ENCODE assay signal across 1 cellular context in genomic region chr12:57089259-57090245, GRCh38.
TF ChIP-seq lines count a peak whose summit lies in the region.

No MANE protein-coding gene starts in this region.

TF ChIP-seq in HepG2, 621 proteins besides CTCF, POLR2A, EP300 and RAD21 (continued from another document and continues in another):
- TF ChIP-seq, protein P1, sequence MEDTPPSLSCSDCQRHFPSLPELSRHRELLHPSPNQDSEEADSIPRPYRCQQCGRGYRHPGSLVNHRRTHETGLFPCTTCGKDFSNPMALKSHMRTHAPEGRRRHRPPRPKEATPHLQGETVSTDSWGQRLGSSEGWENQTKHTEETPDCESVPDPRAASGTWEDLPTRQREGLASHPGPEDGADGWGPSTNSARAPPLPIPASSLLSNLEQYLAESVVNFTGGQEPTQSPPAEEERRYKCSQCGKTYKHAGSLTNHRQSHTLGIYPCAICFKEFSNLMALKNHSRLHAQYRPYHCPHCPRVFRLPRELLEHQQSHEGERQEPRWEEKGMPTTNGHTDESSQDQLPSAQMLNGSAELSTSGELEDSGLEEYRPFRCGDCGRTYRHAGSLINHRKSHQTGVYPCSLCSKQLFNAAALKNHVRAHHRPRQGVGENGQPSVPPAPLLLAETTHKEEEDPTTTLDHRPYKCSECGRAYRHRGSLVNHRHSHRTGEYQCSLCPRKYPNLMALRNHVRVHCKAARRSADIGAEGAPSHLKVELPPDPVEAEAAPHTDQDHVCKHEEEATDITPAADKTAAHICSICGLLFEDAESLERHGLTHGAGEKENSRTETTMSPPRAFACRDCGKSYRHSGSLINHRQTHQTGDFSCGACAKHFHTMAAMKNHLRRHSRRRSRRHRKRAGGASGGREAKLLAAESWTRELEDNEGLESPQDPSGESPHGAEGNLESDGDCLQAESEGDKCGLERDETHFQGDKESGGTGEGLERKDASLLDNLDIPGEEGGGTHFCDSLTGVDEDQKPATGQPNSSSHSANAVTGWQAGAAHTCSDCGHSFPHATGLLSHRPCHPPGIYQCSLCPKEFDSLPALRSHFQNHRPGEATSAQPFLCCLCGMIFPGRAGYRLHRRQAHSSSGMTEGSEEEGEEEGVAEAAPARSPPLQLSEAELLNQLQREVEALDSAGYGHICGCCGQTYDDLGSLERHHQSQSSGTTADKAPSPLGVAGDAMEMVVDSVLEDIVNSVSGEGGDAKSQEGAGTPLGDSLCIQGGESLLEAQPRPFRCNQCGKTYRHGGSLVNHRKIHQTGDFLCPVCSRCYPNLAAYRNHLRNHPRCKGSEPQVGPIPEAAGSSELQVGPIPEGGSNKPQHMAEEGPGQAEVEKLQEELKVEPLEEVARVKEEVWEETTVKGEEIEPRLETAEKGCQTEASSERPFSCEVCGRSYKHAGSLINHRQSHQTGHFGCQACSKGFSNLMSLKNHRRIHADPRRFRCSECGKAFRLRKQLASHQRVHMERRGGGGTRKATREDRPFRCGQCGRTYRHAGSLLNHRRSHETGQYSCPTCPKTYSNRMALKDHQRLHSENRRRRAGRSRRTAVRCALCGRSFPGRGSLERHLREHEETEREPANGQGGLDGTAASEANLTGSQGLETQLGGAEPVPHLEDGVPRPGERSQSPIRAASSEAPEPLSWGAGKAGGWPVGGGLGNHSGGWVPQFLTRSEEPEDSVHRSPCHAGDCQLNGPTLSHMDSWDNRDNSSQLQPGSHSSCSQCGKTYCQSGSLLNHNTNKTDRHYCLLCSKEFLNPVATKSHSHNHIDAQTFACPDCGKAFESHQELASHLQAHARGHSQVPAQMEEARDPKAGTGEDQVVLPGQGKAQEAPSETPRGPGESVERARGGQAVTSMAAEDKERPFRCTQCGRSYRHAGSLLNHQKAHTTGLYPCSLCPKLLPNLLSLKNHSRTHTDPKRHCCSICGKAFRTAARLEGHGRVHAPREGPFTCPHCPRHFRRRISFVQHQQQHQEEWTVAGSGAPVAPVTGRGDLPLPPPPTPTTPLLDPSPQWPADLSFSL (CRISPR knock-in tag; IDR thresholded peaks at IDR 0.05): no peak
- TF ChIP-seq IRF2 (CRISPR knock-in tag; IDR thresholded peaks at IDR 0.05) (no peak), YEATS4 (CRISPR knock-in tag; IDR thresholded peaks at IDR 0.05; ENCODE audit: borderline replicate concordance) (no peak), RXRB (CRISPR knock-in tag; IDR thresholded peaks at IDR 0.05; ENCODE audit: borderline replicate concordance) (no peak), SMARCE1 (IDR thresholded peaks at IDR 0.05; ENCODE audit: borderline replicate concordance) (no peak), PHB2 (IDR thresholded peaks at IDR 0.05; ENCODE audit: partially characterized antibody) (no peak), ATF5 (CRISPR knock-in tag; IDR thresholded peaks at IDR 0.05; ENCODE audit: low read depth) (no peak), CENPBD1 (CRISPR knock-in tag; IDR thresholded peaks at IDR 0.05; ENCODE audit: borderline replicate concordance, low read depth) (no peak), TAF1 (CRISPR knock-in tag; IDR thresholded peaks at IDR 0.05) (peak; percentile 32; the same call in 1 of the 2 replicates), CCAR2 (optimal IDR thresholded peaks at IDR 0.05; ENCODE audit: low read depth, low read length) (no peak), ZNF503 (CRISPR knock-in tag; IDR thresholded peaks at IDR 0.05) (no peak), NFKB2 (CRISPR knock-in tag; IDR thresholded peaks at IDR 0.05; ENCODE audit: borderline replicate concordance) (no peak), GLMP (CRISPR knock-in tag; IDR thresholded peaks at IDR 0.05; ENCODE audit: borderline replicate concordance) (no peak), ZNF773 (CRISPR knock-in tag; IDR thresholded peaks at IDR 0.05; ENCODE audit: borderline replicate concordance) (no peak), ZNF3 (CRISPR knock-in tag; IDR thresholded peaks at IDR 0.05) (no peak), PAF1 (CRISPR knock-in tag; IDR thresholded peaks at IDR 0.05) (no peak), ZNF781 (CRISPR knock-in tag; IDR thresholded peaks at IDR 0.05; ENCODE audit: borderline replicate concordance, not compliant biosample characterization) (no peak), ZNF687 (CRISPR knock-in tag; IDR thresholded peaks at IDR 0.05) (peak; percentile 48), ONECUT2 (CRISPR knock-in tag; IDR thresholded peaks at IDR 0.05) (no peak), ZNF567 (CRISPR knock-in tag; IDR thresholded peaks at IDR 0.05; ENCODE audit: borderline replicate concordance) (no peak), ZNF263 (CRISPR knock-in tag; IDR thresholded peaks at IDR 0.05) (no peak), ZBTB38 (CRISPR knock-in tag; IDR thresholded peaks at IDR 0.05) (no peak), CBFB (CRISPR knock-in tag; IDR thresholded peaks at IDR 0.05) (no peak), ZNF33A (CRISPR knock-in tag; IDR thresholded peaks at IDR 0.05; ENCODE audit: borderline replicate concordance) (no peak), ZFP90 (CRISPR knock-in tag; IDR thresholded peaks at IDR 0.05; ENCODE audit: borderline replicate concordance) (no peak), ZNF841 (CRISPR knock-in tag; IDR thresholded peaks at IDR 0.05; ENCODE audit: borderline replicate concordance) (no peak), ZKSCAN5 (CRISPR knock-in tag; IDR thresholded peaks at IDR 0.05) (no peak), FLYWCH1 (CRISPR knock-in tag; IDR thresholded peaks at IDR 0.05) (no peak), HDAC2 (CRISPR knock-in tag; IDR thresholded peaks at IDR 0.05) (peak; percentile 39; the same call in 1 of the 2 replicates), ZC3H4 (CRISPR knock-in tag; IDR thresholded peaks at IDR 0.05; ENCODE audit: borderline replicate concordance) (no peak), RELA (CRISPR knock-in tag; IDR thresholded peaks at IDR 0.05) (no peak), ZFX (CRISPR knock-in tag; IDR thresholded peaks at IDR 0.05; ENCODE audit: low read depth) (peak; percentile 45; the same call in 1 of the 2 replicates), REPIN1 (CRISPR knock-in tag; IDR thresholded peaks at IDR 0.05; ENCODE audit: borderline replicate concordance, low read depth) (no peak), NAIF1 (CRISPR knock-in tag; IDR thresholded peaks at IDR 0.05; ENCODE audit: borderline replicate concordance) (no peak; the same call in 1 of the 2 replicates)
- TF ChIP-seq, protein P2, sequence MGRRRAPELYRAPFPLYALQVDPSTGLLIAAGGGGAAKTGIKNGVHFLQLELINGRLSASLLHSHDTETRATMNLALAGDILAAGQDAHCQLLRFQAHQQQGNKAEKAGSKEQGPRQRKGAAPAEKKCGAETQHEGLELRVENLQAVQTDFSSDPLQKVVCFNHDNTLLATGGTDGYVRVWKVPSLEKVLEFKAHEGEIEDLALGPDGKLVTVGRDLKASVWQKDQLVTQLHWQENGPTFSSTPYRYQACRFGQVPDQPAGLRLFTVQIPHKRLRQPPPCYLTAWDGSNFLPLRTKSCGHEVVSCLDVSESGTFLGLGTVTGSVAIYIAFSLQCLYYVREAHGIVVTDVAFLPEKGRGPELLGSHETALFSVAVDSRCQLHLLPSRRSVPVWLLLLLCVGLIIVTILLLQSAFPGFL (CRISPR knock-in tag; IDR thresholded peaks at IDR 0.05): no peak
- TF ChIP-seq, protein P3, sequence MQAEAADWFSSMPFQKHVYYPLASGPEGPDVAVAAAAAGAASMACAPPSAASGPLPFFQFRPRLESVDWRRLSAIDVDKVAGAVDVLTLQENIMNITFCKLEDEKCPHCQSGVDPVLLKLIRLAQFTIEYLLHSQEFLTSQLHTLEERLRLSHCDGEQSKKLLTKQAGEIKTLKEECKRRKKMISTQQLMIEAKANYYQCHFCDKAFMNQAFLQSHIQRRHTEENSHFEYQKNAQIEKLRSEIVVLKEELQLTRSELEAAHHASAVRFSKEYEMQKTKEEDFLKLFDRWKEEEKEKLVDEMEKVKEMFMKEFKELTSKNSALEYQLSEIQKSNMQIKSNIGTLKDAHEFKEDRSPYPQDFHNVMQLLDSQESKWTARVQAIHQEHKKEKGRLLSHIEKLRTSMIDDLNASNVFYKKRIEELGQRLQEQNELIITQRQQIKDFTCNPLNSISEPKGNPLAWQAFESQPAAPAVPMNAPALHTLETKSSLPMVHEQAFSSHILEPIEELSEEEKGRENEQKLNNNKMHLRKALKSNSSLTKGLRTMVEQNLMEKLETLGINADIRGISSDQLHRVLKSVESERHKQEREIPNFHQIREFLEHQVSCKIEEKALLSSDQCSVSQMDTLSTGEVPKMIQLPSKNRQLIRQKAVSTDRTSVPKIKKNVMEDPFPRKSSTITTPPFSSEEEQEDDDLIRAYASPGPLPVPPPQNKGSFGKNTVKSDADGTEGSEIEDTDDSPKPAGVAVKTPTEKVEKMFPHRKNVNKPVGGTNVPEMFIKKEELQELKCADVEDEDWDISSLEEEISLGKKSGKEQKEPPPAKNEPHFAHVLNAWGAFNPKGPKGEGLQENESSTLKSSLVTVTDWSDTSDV (CRISPR knock-in tag; IDR thresholded peaks at IDR 0.05): no peak
- TF ChIP-seq, protein P4, sequence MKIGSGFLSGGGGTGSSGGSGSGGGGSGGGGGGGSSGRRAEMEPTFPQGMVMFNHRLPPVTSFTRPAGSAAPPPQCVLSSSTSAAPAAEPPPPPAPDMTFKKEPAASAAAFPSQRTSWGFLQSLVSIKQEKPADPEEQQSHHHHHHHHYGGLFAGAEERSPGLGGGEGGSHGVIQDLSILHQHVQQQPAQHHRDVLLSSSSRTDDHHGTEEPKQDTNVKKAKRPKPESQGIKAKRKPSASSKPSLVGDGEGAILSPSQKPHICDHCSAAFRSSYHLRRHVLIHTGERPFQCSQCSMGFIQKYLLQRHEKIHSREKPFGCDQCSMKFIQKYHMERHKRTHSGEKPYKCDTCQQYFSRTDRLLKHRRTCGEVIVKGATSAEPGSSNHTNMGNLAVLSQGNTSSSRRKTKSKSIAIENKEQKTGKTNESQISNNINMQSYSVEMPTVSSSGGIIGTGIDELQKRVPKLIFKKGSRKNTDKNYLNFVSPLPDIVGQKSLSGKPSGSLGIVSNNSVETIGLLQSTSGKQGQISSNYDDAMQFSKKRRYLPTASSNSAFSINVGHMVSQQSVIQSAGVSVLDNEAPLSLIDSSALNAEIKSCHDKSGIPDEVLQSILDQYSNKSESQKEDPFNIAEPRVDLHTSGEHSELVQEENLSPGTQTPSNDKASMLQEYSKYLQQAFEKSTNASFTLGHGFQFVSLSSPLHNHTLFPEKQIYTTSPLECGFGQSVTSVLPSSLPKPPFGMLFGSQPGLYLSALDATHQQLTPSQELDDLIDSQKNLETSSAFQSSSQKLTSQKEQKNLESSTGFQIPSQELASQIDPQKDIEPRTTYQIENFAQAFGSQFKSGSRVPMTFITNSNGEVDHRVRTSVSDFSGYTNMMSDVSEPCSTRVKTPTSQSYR (CRISPR knock-in tag; IDR thresholded peaks at IDR 0.05; ENCODE audit: borderline replicate concordance): peak; percentile 58; the same call in 1 of the 2 replicates
